In genomic region chr6:3357669-3358068, GRCh38 we compare ENCODE assay signal across 14 cellular contexts.
A peak's percentile ranks its signal among the peaks of the same experiment; 100 is the strongest.
DNase-seq lines count a peak whose midpoint lies in the region; ATAC-seq and TF ChIP-seq lines count a peak whose summit lies in the region.
"Had no signal": no experiment of that assay in that cellular context is flagged by ENCODE, and none has a peak within 500 bp of the region (broad histone marks: within the 10 kb centered on the region; RNA-seq: fewer than 3 reads in every experiment).

No MANE protein-coding gene starts in this region.

- H3K4me1 ChIP-seq in heart left ventricle (peaks cover 6 to 30% (median 23%) of the 10 kb centered on the region in 12 donors), uterus (peaks cover 16 to 17% of the 10 kb centered on the region in 2 donors)

- H3K9me3 ChIP-seq in heart left ventricle = no peaks in the 10 kb centered on the region
- H3K9me3 ChIP-seq in uterus = no peaks in the 10 kb centered on the region
- H3K9me3 ChIP-seq: right atrium auricular region had no signal

- TF ChIP-seq CTCF in heart left ventricle (IDR thresholded peaks at IDR 0.05) = no peak
- no peak for TF ChIP-seq CTCF in endothelial cell (IDR thresholded peaks at IDR 0.05; ENCODE audit: unreplicated experiment)
- TF ChIP-seq CTCF in nephron progenitor cell (IDR thresholded peaks at IDR 0.05) = no peak
- TF ChIP-seq CTCF in uterus (IDR thresholded peaks at IDR 0.05) = no peak

- ATAC-seq in heart left ventricle (no peak), Right ventricle myocardium superior (ENCODE audit: poor library complexity) (no peak), HG03460 (IDR thresholded peaks at IDR 0.05; ENCODE audit: unreplicated experiment) (no peak), HG02623 (IDR thresholded peaks at IDR 0.05; ENCODE audit: unreplicated experiment) (no peak)

- H3K36me3 Mint-ChIP-seq in endothelial cell (ENCODE audit: low read depth, unreplicated experiment) (peaks cover 29% of the 10 kb centered on the region), nephron progenitor cell (ENCODE audit: low read depth) (peaks cover 4% of the 10 kb centered on the region)
- H3K36me3 Mint-ChIP-seq: activated naive CD4-positive, alpha-beta T cell treated with anti-CD3 and anti-CD28 coated beads, Interleukin-2, amount 10 ng/mL, durations not matched to agents 7 days and 5 days had no signal

- H3K9me3 Mint-ChIP-seq in endothelial cell (ENCODE audit: unreplicated experiment) (no peaks in the 10 kb centered on the region), nephron progenitor cell (no peaks in the 10 kb centered on the region)
- H3K9me3 Mint-ChIP-seq: activated naive CD4-positive, alpha-beta T cell treated with anti-CD3 and anti-CD28 coated beads, Interleukin-2, amount 10 ng/mL, durations not matched to agents 7 days and 5 days had no signal

- peak overlapping the region in 7 of 12 donors; percentile 11 to 94 (median 87) for H3K27ac ChIP-seq in heart left ventricle
- H3K27ac ChIP-seq in uterus = peak overlapping the region; percentile 96 to 99

- peaks cover 16% of the 10 kb centered on the region for H3K27me3 Mint-ChIP-seq in endothelial cell (ENCODE audit: unreplicated experiment)
- H3K27me3 Mint-ChIP-seq in nephron progenitor cell (ENCODE audit: low read depth, poor library complexity) = peaks cover 12% of the 10 kb centered on the region

- DNase-seq in heart left ventricle (no peak), Right ventricle myocardium superior (no peak), endothelial cell (ENCODE audit: low spot score) (no peak), nephron progenitor cell (no peak), uterus (no peak), kidney tubule cell (ENCODE audit: low spot score) (no peak)
- DNase-seq: ACHN; activated CD4-positive, CD25-positive, alpha-beta regulatory T cell; activated naive CD4-positive, alpha-beta T cell treated with anti-CD3 and anti-CD28 coated beads, Interleukin-2, amount 10 ng/mL, durations not matched to agents 7 days and 5 days; islet precursor cell; NCI-H1436 treated with DMSO at 0.1 percent for 48 hours had no signal

- WGBS in heart left ventricle, 4 donors = 80 to 89% (median 87%) methylated on average over 6 of the region's 6 CpGs

- no peaks in the 10 kb centered on the region for H3K36me3 ChIP-seq in heart left ventricle
- no peaks in the 10 kb centered on the region for H3K36me3 ChIP-seq in uterus
- H3K36me3 ChIP-seq: right atrium auricular region had no signal

- H3K4me1 Mint-ChIP-seq in endothelial cell (ENCODE audit: unreplicated experiment) (peaks cover 55% of the 10 kb centered on the region), nephron progenitor cell (peaks cover 97% of the 10 kb centered on the region)

- intact Hi-C loops in heart left ventricle (cut with DNase I) (loop anchor here in 2 of 10 donors (1.0 to 2.0 kb wide), 2 partner anchors 8 to 79 kb away; no protein-coding TSS in a partner anchor), Right ventricle myocardium superior (cut with DNase I) (no loop called here), uterus (cut with DNase I; ENCODE audit: low total_unique reads) (no loop called here)

- H3K27me3 ChIP-seq in heart left ventricle = no peaks in the 10 kb centered on the region
- no peaks in the 10 kb centered on the region for H3K27me3 ChIP-seq in uterus
- H3K27me3 ChIP-seq: right atrium auricular region had no signal

- H3K4me3 Mint-ChIP-seq in endothelial cell (ENCODE audit: unreplicated experiment) = no peak overlapping the region
- H3K4me3 Mint-ChIP-seq in nephron progenitor cell = peak overlapping the region; percentile 5
- H3K4me3 Mint-ChIP-seq: activated naive CD4-positive, alpha-beta T cell treated with anti-CD3 and anti-CD28 coated beads, Interleukin-2, amount 10 ng/mL, durations not matched to agents 7 days and 5 days had no signal

- TF ChIP-seq POLR2A in heart left ventricle (IDR thresholded peaks at IDR 0.05) (no peak), uterus (IDR thresholded peaks at IDR 0.05) (no peak)

- no peak overlapping the region for H3K4me3 ChIP-seq in heart left ventricle
- H3K4me3 ChIP-seq in uterus = no peak overlapping the region
- H3K4me3 ChIP-seq: right atrium auricular region had no signal

- peak overlapping the region; percentile 13 for H3K27ac Mint-ChIP-seq in endothelial cell (ENCODE audit: unreplicated experiment)
- H3K27ac Mint-ChIP-seq in nephron progenitor cell = peak overlapping the region; percentile 28
- H3K27ac Mint-ChIP-seq: activated naive CD4-positive, alpha-beta T cell treated with anti-CD3 and anti-CD28 coated beads, Interleukin-2, amount 10 ng/mL, durations not matched to agents 7 days and 5 days had no signal
